In genomic region chr2:190465060-190465459, GRCh38 we compare ENCODE assay signal across 11 cellular contexts. TPM values are rescaled to one million over a fixed set of nuclear protein-coding genes. Genes with fewer than 3 reads are reported as not detected.
DNase-seq lines count a peak whose midpoint lies in the region; ATAC-seq, FAIRE-seq and TF ChIP-seq lines count a peak whose summit lies in the region.
"Had no signal": no experiment of that assay in that cellular context is flagged by ENCODE, and none has a peak within 500 bp of the region (broad histone marks: within the 10 kb centered on the region; RNA-seq: fewer than 3 reads in every experiment).

No MANE protein-coding gene starts in this region.

- H3K36me3 ChIP-seq in OCI-LY7 (ENCODE audit: insufficient read depth, low read length) (peaks cover 2% of the 10 kb centered on the region), vagina (no peaks in the 10 kb centered on the region)

- H3K4me3 ChIP-seq in OCI-LY7 (ENCODE audit: low read depth, low read length, poor library complexity, severe bottlenecking) (peak overlapping the region; percentile 27), vagina (no peak overlapping the region)

- POLR2A ChIA-PET in OCI-LY7 (lab: Charles Lee), result interaction anchor here (0.7 kb wide), 1 partner anchor 196 kb away, joined by 3 read pairs; no protein-coding TSS in a partner anchor

- peak overlapping the region; percentile 72 for H3K4me2 ChIP-seq in OCI-LY7 (ENCODE audit: low read length)

- H3K4me1 ChIP-seq in OCI-LY7 (ENCODE audit: insufficient read depth, low read length, poor library complexity, severe bottlenecking), result peaks cover 63% of the 10 kb centered on the region
- H3K4me1 ChIP-seq in vagina, result peaks cover 47% of the 10 kb centered on the region

- H3K27me3 ChIP-seq in vagina, result no peaks in the 10 kb centered on the region

- peaks cover 12% of the 10 kb centered on the region; the same call in 1 of the 2 replicates for H3K79me2 ChIP-seq in OCI-LY7 (ENCODE audit: insufficient read depth, low read depth, low read length)

- CTCF ChIA-PET in OCI-LY7 (lab: Charles Lee; ENCODE audit: unreplicated experiment), result no interaction called here

- TF ChIP-seq POLR2A in GM12891 (IDR thresholded peaks at IDR 0.05; ENCODE audit: low read depth, low read length) (no peak), vagina (IDR thresholded peaks at IDR 0.05) (no peak)

- DNase-seq in GM12891 (ENCODE audit: insufficient read length, low spot score) (no peak), OCI-LY7 (ENCODE audit: low spot score) (peak; percentile 22), vagina (ENCODE audit: extremely low spot score in 2 of 2) (no peak), hepatic stellate cell (ENCODE audit: low spot score) (no peak), GM19240 (ENCODE audit: insufficient read length, low spot score) (no peak), NCI-H2227 treated with DMSO at 0.1 percent for 48 hours (lab: John Stamatoyannopoulos, UW) (no peak)
- DNase-seq: left cardiac atrium, NCI-H226 had no signal

- peak; percentile 73 for FAIRE-seq in GM12891 (lab: Jason Lieb, UNC)

- intact Hi-C loops in OCI-LY7 (cut with micrococcal nuclease; ENCODE audit: unreplicated experiment), result loop anchor here (5.0 kb wide), 1 partner anchor 67 kb away; the partner anchor contains the start of gene NEMP2
- intact Hi-C loops in vagina (cut with DNase I), result no loop called here

- no TSS peak for BruUV-seq in OCI-LY7 (replicated peaks; lab: Mats Ljungman, UMichigan)

- H2AFZ ChIP-seq in OCI-LY7 (ENCODE audit: low read length), result 0 out of 2 replicates have a peak overlapping the region, but pooled peaks have one; percentile 5

- H3K9me3 ChIP-seq in OCI-LY7 (ENCODE audit: low read length) (no peaks in the 10 kb centered on the region), vagina (no peaks in the 10 kb centered on the region)

- H3K27ac ChIP-seq in OCI-LY7 (ENCODE audit: low read depth, low read length, poor library complexity, severe bottlenecking) (peak overlapping the region; percentile 55), vagina (no peak overlapping the region)

- no peaks in the 10 kb centered on the region for H3K9me2 ChIP-seq in OCI-LY7 (ENCODE audit: insufficient read depth, low read length)

- no peaks in the 10 kb centered on the region for H4K20me1 ChIP-seq in OCI-LY7 (ENCODE audit: insufficient read depth, low read length)

- TF ChIP-seq CTCF in OCI-LY7 (conservative IDR thresholded peaks at IDR 0.05; ENCODE audit: low read length), result no peak
- no peak for TF ChIP-seq CTCF in vagina (IDR thresholded peaks at IDR 0.05)

- ATAC-seq in GM19043 (IDR thresholded peaks at IDR 0.05; ENCODE audit: low read depth, unreplicated experiment) (peak; percentile 50), HG02763 (IDR thresholded peaks at IDR 0.05; ENCODE audit: unreplicated experiment) (peak; percentile 50)
- ATAC-seq: left cardiac atrium; stimulated activated effector memory CD8-positive, alpha-beta T cell treated with anti-CD3 and anti-CD28 coated beads, Interleukin-12 subunit alpha, Interleukin-12 subunit beta, amount 100 ng/mL, for 72 hours had no signal

TF ChIP-seq in GM12891, 5 proteins besides CTCF, POLR2A, EP300 and RAD21:
- TF ChIP-seq POU2F2 (IDR thresholded peaks at IDR 0.05; ENCODE audit: low read depth, low read length), result no peak
- TF ChIP-seq PAX5 (IDR thresholded peaks at IDR 0.05; ENCODE audit: insufficient read depth, low read length, severe bottlenecking), result no peak
- no peak for TF ChIP-seq POLR2AphosphoS5 (IDR thresholded peaks at IDR 0.05; ENCODE audit: low read depth, low read length)
- peak; percentile 61; the same call in 1 of the 2 replicates for TF ChIP-seq SPI1 (IDR thresholded peaks at IDR 0.05; ENCODE audit: low read depth, low read length)
- no peak for TF ChIP-seq TAF1 (IDR thresholded peaks at IDR 0.05; ENCODE audit: low read depth, low read length)

RNA-seq across cellular contexts. Expression of gene MFSD6, which starts 56.9 kb away (rescaled TPM):
- 12.1 TPM for polyA plus RNA-seq in GM12891 (2012; ENCODE audit: low read depth, missing spikeins)
- 8.3 and 11.5 TPM in 2 replicates for total RNA-seq in OCI-LY7 (2014; rRNA removed; shearing (Covaris generic))
- total RNA-seq in OCI-LY7 (2022) (19.5 and 23.1 TPM in 2 replicates), vagina (84.7 TPM)
